Comparison of ENCODE assay signal across 10 cellular contexts in genomic region chr14:93086441-93087055, GRCh38. TPM values are rescaled to one million over a fixed set of nuclear protein-coding genes. Genes with fewer than 3 reads are reported as not detected.
DNase-seq lines count a peak whose midpoint lies in the region; ATAC-seq, FAIRE-seq and TF ChIP-seq lines count a peak whose summit lies in the region.
"Had no signal": no experiment of that assay in that cellular context is flagged by ENCODE, and none has a peak within 500 bp of the region (broad histone marks: within the 10 kb centered on the region; RNA-seq: fewer than 3 reads in every experiment).

No MANE protein-coding gene starts in this region.

- intact Hi-C loops in PC-9 (cut with micrococcal nuclease; ENCODE audit: unreplicated experiment): loop anchor here (1.0 kb wide), 1 partner anchor 43 kb away; no protein-coding TSS in a partner anchor
- intact Hi-C loops in CD4-positive, alpha-beta memory T cell (cut with micrococcal nuclease): no loop called here

- H3K36me3 ChIP-seq in PC-9 (ENCODE audit: low read depth): no peaks in the 10 kb centered on the region
- peaks cover 0 to 2% of the 10 kb centered on the region in 2 experiments for H3K36me3 ChIP-seq in keratinocyte (ENCODE audit: control insufficient read depth in 2 of 2, extremely low read depth in 1 of 2, insufficient read depth in 2 of 2, low read length in 2 of 2)
- H3K36me3 ChIP-seq in CD4-positive, alpha-beta memory T cell (ENCODE audit: insufficient read depth, low read length): no peaks in the 10 kb centered on the region
- H3K36me3 ChIP-seq: thyroid gland had no signal

- H2AFZ ChIP-seq in PC-9: no peak overlapping the region
- H2AFZ ChIP-seq in keratinocyte (ENCODE audit: control insufficient read depth, low read length): no peak overlapping the region

- H3K9me3 Mint-ChIP-seq in CD4-positive, alpha-beta memory T cell: no peaks in the 10 kb centered on the region
- H3K9me3 Mint-ChIP-seq: nephron had no signal

- no TSS peak for BruUV-seq in PC-9 (replicated peaks; lab: Mats Ljungman, UMichigan)

- no peak for ATAC-seq in GM21528 (IDR thresholded peaks at IDR 0.05; ENCODE audit: low FRiP score, unreplicated experiment)

- CTCF ChIA-PET in PC-9 (lab: Charles Lee): interaction anchor here (0.8 kb wide), 1 partner anchor 31 kb away, joined by 4 read pairs; no protein-coding TSS in a partner anchor
- CTCF ChIA-PET in CD4-positive, alpha-beta memory T cell (lab: Charles Lee; ENCODE audit: partially characterized antibody): no interaction called here

- peaks cover 16 to 42% (median 24%) of the 10 kb centered on the region in 4 donors for H3K4me1 Mint-ChIP-seq in CD4-positive, alpha-beta memory T cell

- H3K4me2 ChIP-seq in PC-9 (peak overlapping the region; percentile 72), keratinocyte (ENCODE audit: control insufficient read depth, extremely low read depth, insufficient read depth, low read depth, low read length) (peak overlapping the region; percentile 75)

- dilution Hi-C loops in keratinocyte (cut with MboI; ENCODE audit: extremely low pct_ligation_motif_present, low sequenced_read_pairs): no loop called here

- H3K36me3 Mint-ChIP-seq in CD4-positive, alpha-beta memory T cell: peaks cover 1 to 3% of the 10 kb centered on the region in 2 donors

- peaks cover 30% of the 10 kb centered on the region for H3F3A ChIP-seq in PC-9 (ENCODE audit: insufficient read depth, low read depth)

- DNase-seq in GM12865 (ENCODE audit: low read depth) (peak; percentile 85), H4 (ENCODE audit: low spot score) (peak; percentile 31), PC-9 (peak; percentile 70 to 77), keratinocyte (ENCODE audit: low read depth, low spot score) (no peak), activated gamma-delta T cell treated with Interleukin-2 at 50 U/mL for 16 hours (no peak)
- DNase-seq in CD4-positive, alpha-beta memory T cell: no peak
- DNase-seq in stimulated activated CD4-positive, alpha-beta T cell treated with anti-CD3 and anti-CD28 coated beads, Interleukin-4, amount 100 ng/mL, for 24 hours: no peak

- peaks cover 2% of the 10 kb centered on the region for H3K9me1 ChIP-seq in keratinocyte (ENCODE audit: control insufficient read depth, extremely low read depth, insufficient read depth, low read length)

- H3K27ac Mint-ChIP-seq in CD4-positive, alpha-beta memory T cell: peak overlapping the region in 2 of 7 donors; percentile 37 to 63

- H3K79me2 ChIP-seq in PC-9 (ENCODE audit: low read depth) (peaks cover 85% of the 10 kb centered on the region), keratinocyte (ENCODE audit: control insufficient read depth, insufficient read depth, low read length) (peaks cover 56% of the 10 kb centered on the region)

- FAIRE-seq in keratinocyte (lab: Jason Lieb, UNC): peak; percentile 26

- no peaks in the 10 kb centered on the region for H3K27me3 Mint-ChIP-seq in CD4-positive, alpha-beta memory T cell

- no peaks in the 10 kb centered on the region for H4K20me1 ChIP-seq in PC-9 (ENCODE audit: insufficient read depth)
- H4K20me1 ChIP-seq in keratinocyte (ENCODE audit: control insufficient read depth, extremely low read depth, insufficient read depth, low read length): peaks cover 2% of the 10 kb centered on the region

- POLR2A ChIA-PET in PC-9 (lab: Charles Lee; ENCODE audit: unreplicated experiment): interaction anchor here (0.8 kb wide), 1 partner anchor 93 kb away, joined by 3 read pairs; no protein-coding TSS in a partner anchor
- POLR2A ChIA-PET in CD4-positive, alpha-beta memory T cell (lab: Charles Lee; ENCODE audit: partially characterized antibody): no interaction called here

- H3K4me3 ChIP-seq in GM12865 (ENCODE audit: low read depth, low read length) (peak overlapping the region; percentile 5), PC-9 (peak overlapping the region; percentile 12; the same call in 1 of the 2 replicates), keratinocyte (ENCODE audit: control insufficient read depth in 2 of 3, extremely low read depth in 1 of 3, insufficient read depth in 2 of 3, low read depth in 1 of 3, low read length in 3 of 3) (peak overlapping the region in 2 of 3 experiments; percentile 25 to 39)
- H3K4me3 ChIP-seq in CD4-positive, alpha-beta memory T cell (ENCODE audit: low read length in 2 of 2): no peak overlapping the region
- H3K4me3 ChIP-seq: thyroid gland had no signal

- H3K4me3 Mint-ChIP-seq in CD4-positive, alpha-beta memory T cell: no peak overlapping the region
- H3K4me3 Mint-ChIP-seq: nephron had no signal

- TF ChIP-seq CTCF in GM12865 (IDR thresholded peaks at IDR 0.05; ENCODE audit: insufficient read depth, low read depth, low read length, missing control alignments) (no peak), PC-9 (conservative IDR thresholded peaks at IDR 0.05) (0 out of 2 replicates have a peak, but pooled peaks have one; percentile 22), keratinocyte (optimal IDR thresholded peaks at IDR 0.05 in 1 of 3, IDR thresholded peaks at IDR 0.05 in 1 of 3, conservative IDR thresholded peaks at IDR 0.05 in 1 of 3; ENCODE audit: extremely low read depth in 1 of 3, insufficient read depth in 2 of 3, low read length in 3 of 3) (no peak)

- H3K9me2 ChIP-seq in PC-9 (ENCODE audit: insufficient read depth): no peaks in the 10 kb centered on the region

- H3K27ac ChIP-seq in PC-9 (peak overlapping the region; percentile 99), keratinocyte (ENCODE audit: control insufficient read depth, insufficient read depth, low read length) (peak overlapping the region; percentile 89)
- no peak overlapping the region for H3K27ac ChIP-seq in CD4-positive, alpha-beta memory T cell (ENCODE audit: low read depth, low read length)

- H3K4me1 ChIP-seq in PC-9 (replicated peaks; ENCODE audit: insufficient read depth): peaks cover 57% of the 10 kb centered on the region
- peaks cover 47% of the 10 kb centered on the region for H3K4me1 ChIP-seq in keratinocyte (ENCODE audit: control insufficient read depth, extremely low read depth, insufficient read depth, low read length)
- H3K4me1 ChIP-seq in CD4-positive, alpha-beta memory T cell (ENCODE audit: insufficient read depth, low read length): peaks cover 14% of the 10 kb centered on the region

- H3K9ac ChIP-seq in keratinocyte (ENCODE audit: control insufficient read depth, extremely low read depth, insufficient read depth, low read length): peak overlapping the region; percentile 78

- H3K9me3 ChIP-seq in PC-9 (ENCODE audit: insufficient read depth, low read depth): no peaks in the 10 kb centered on the region
- no peaks in the 10 kb centered on the region for H3K9me3 ChIP-seq in keratinocyte (ENCODE audit: control insufficient read depth, low read depth, low read length)
- H3K9me3 ChIP-seq in CD4-positive, alpha-beta memory T cell (ENCODE audit: control insufficient read depth in 1 of 2, low read length in 2 of 2): no peaks in the 10 kb centered on the region
- H3K9me3 ChIP-seq: thyroid gland had no signal

- no peaks in the 10 kb centered on the region for H3K27me3 ChIP-seq in PC-9 (ENCODE audit: insufficient read depth, low read depth)
- no peaks in the 10 kb centered on the region for H3K27me3 ChIP-seq in keratinocyte (ENCODE audit: control insufficient read depth, extremely low read depth, insufficient read depth, low read length)
- H3K27me3 ChIP-seq in CD4-positive, alpha-beta memory T cell (ENCODE audit: insufficient read depth, low read length): no peaks in the 10 kb centered on the region
- H3K27me3 ChIP-seq: thyroid gland had no signal

RNA-seq across cellular contexts. Expression of gene ITPK1, which starts 29.2 kb away (rescaled TPM):
- 18.8 and 24.0 TPM in 2 replicates for total RNA-seq in H4 (2014; rRNA removed; shearing (Covaris generic))
- 87.8 and 88.6 TPM in 2 replicates for total RNA-seq in PC-9 (2021)
- 67.8 to 75.9 TPM (median 68.9 TPM) in 3 replicates for polyA plus RNA-seq in keratinocyte
- polyA plus RNA-seq in keratinocyte (2011; ENCODE audit: low read depth): 25.8 TPM
- polyA plus RNA-seq in keratinocyte (2011; cell fraction: cytosol; rRNA removed): 54.9 and 72.4 TPM in 2 replicates
- 36.1 and 43.0 TPM in 2 replicates for polyA plus RNA-seq in keratinocyte (2011; cell fraction: nucleus; rRNA removed)
- 32.1 and 64.1 TPM in 2 replicates for polyA plus RNA-seq in keratinocyte (2012; ENCODE audit: low replicate concordance)
- polyA minus RNA-seq in keratinocyte: 153 to 330 TPM (median 164 TPM) in 3 replicates
- polyA minus RNA-seq in keratinocyte (2011; cell fraction: cytosol; rRNA and poly(A)+ RNA removed): 59.7 TPM
- polyA minus RNA-seq in keratinocyte (2011; cell fraction: nucleus; rRNA and poly(A)+ RNA removed): 21.7 and 45.4 TPM in 2 replicates
- 10 to 100 TPM; 26.8 to 30.0 TPM for total RNA-seq in CD4-positive, alpha-beta memory T cell
- 10 to 100 TPM; 12.5 to 26.9 TPM for polyA plus RNA-seq in CD4-positive, alpha-beta memory T cell

Comparison
In these comparisons a context has a peak if more than half of its experiments do, and no peak if none do; other contexts are left out.
1. DNase-seq: peak in GM12865 (single experiment), H4 (single experiment) and PC-9 (2 of 2); none in keratinocyte (single experiment), CD4-positive, alpha-beta memory T cell (0 of 5), stimulated activated CD4-positive, alpha-beta T cell treated with anti-CD3 and anti-CD28 coated beads, Interleukin-4, amount 100 ng/mL, for 24 hours (single experiment) and activated gamma-delta T cell treated with Interleukin-2 at 50 U/mL for 16 hours (single experiment).
2. H3K4me3 ChIP-seq: peak in GM12865 (single experiment), PC-9 (single experiment) and keratinocyte (2 of 3); none in CD4-positive, alpha-beta memory T cell (0 of 2).